Comparison of ENCODE assay signal across 8 cellular contexts in genomic region chr10:17643755-17644484, GRCh38. TPM values are rescaled to one million over a fixed set of nuclear protein-coding genes. Genes with fewer than 3 reads are reported as not detected.
A peak's percentile ranks its signal among the peaks of the same experiment; 100 is the strongest.
DNase-seq lines count a peak whose midpoint lies in the region; ATAC-seq and TF ChIP-seq lines count a peak whose summit lies in the region.

Gene STAM (plus strand): TSS chr10:17644151. CDS start chr10:17644340, 189 bp downstream.

- peak within 1 kb of the TSS; percentile 98 for H3K27ac ChIP-seq in fibroblast of lung (ENCODE audit: insufficient read depth, low read length)
- peak within 1 kb of the TSS; percentile 96 for H3K27ac ChIP-seq in naive thymus-derived CD4-positive, alpha-beta T cell (ENCODE audit: low read depth, low read length)

- intact Hi-C loops in naive thymus-derived CD4-positive, alpha-beta T cell (cut with micrococcal nuclease): loop anchor here (1.0 to 10.0 kb wide), 21 partner anchors 25 to 1784 kb away; partner anchors contain the start of genes ARL5B (in 2 of the 2), HACD1 (in 2 of the 2), MINDY3 (in 2 of the 2) and RSU1 (in 2 of the 2)

- H3K36me3 Mint-ChIP-seq in naive thymus-derived CD4-positive, alpha-beta T cell: peaks cover 0 to 16% (median 3%) of the 10 kb centered on the region in 5 donors
- peaks cover 36 to 45% of the 10 kb centered on the region in 2 donors for H3K36me3 Mint-ChIP-seq in stimulated activated naive B cell treated with anti-CD40 and anti-IgM and Interleukin-4, amounts not matched to agents 10 μg/mL and 1 μg/mL and 100 μg/mL, for 72 hours

- peaks cover 61% of the 10 kb centered on the region for H3K79me2 ChIP-seq in fibroblast of lung (ENCODE audit: control insufficient read depth, insufficient read depth, low read length)

- peak within 1 kb of the TSS; percentile 95 to 99 (median 98) for H3K4me3 Mint-ChIP-seq in naive thymus-derived CD4-positive, alpha-beta T cell
- H3K4me3 Mint-ChIP-seq in stimulated activated naive B cell treated with anti-CD40 and anti-IgM and Interleukin-4, amounts not matched to agents 10 μg/mL and 1 μg/mL and 100 μg/mL, for 72 hours: peak within 1 kb of the TSS; percentile 95 to 96

- peak within 1 kb of the TSS; percentile 92 for H3K4me2 ChIP-seq in fibroblast of lung (ENCODE audit: extremely low read depth, insufficient read depth, low read length)

- peak; percentile 92 for DNase-seq in EL
- peak; percentile 70 for DNase-seq in H4 (ENCODE audit: low spot score)
- DNase-seq in LNCaP clone FGC (ENCODE audit: low read depth): peak; percentile 79
- DNase-seq in RPMI8226: peak; percentile 92
- DNase-seq in activated T-helper 1 cell treated with anti-CD3 and anti-CD28 coated beads, Interleukin-2, amount 50 U/mL, for 16 hours (ENCODE audit: low read depth in 1 of 2, low spot score in 1 of 2): peak; percentile 81 to 83
- DNase-seq in fibroblast of lung (ENCODE audit: low read depth in 2 of 2): peak; percentile 92 to 94
- DNase-seq in naive thymus-derived CD4-positive, alpha-beta T cell: peak; percentile 88 to 99 (median 94)
- DNase-seq in stimulated activated naive B cell treated with anti-CD40 and anti-IgM and Interleukin-4, amounts not matched to agents 10 μg/mL and 1 μg/mL and 100 μg/mL, for 72 hours: peak; percentile 89

- H4K20me1 ChIP-seq in fibroblast of lung (ENCODE audit: control insufficient read depth, extremely low read depth, insufficient read depth, low read length): no peaks in the 10 kb centered on the region

- H3K4me3 ChIP-seq in LNCaP clone FGC (ENCODE audit: low read depth, low read length) (peak within 1 kb of the TSS; percentile 98), fibroblast of lung (replicated peaks in 1 of 4; ENCODE audit: control extremely low read depth in 1 of 4, insufficient read depth in 1 of 4, low read depth in 3 of 4, low read length in 4 of 4) (peak within 1 kb of the TSS; percentile 82 to 100 (median 95))
- peak within 1 kb of the TSS; percentile 92 for H3K4me3 ChIP-seq in naive thymus-derived CD4-positive, alpha-beta T cell (ENCODE audit: low read length)

- peaks cover 33 to 71% (median 57%) of the 10 kb centered on the region in 7 donors for H3K4me1 Mint-ChIP-seq in naive thymus-derived CD4-positive, alpha-beta T cell
- H3K4me1 Mint-ChIP-seq in stimulated activated naive B cell treated with anti-CD40 and anti-IgM and Interleukin-4, amounts not matched to agents 10 μg/mL and 1 μg/mL and 100 μg/mL, for 72 hours: peaks cover 29 to 35% of the 10 kb centered on the region in 2 donors

- H3K4me1 ChIP-seq in fibroblast of lung (ENCODE audit: control insufficient read depth, extremely low read depth, insufficient read depth, low read length): peaks cover 3% of the 10 kb centered on the region
- peaks cover 17 to 35% of the 10 kb centered on the region in 2 donors for H3K4me1 ChIP-seq in naive thymus-derived CD4-positive, alpha-beta T cell (ENCODE audit: control insufficient read depth in 2 of 2, insufficient read depth in 2 of 2, low read length in 2 of 2)

- no peaks in the 10 kb centered on the region for H3K27me3 ChIP-seq in fibroblast of lung (ENCODE audit: control insufficient read depth, insufficient read depth, low read length)
- H3K27me3 ChIP-seq in naive thymus-derived CD4-positive, alpha-beta T cell (ENCODE audit: control insufficient read depth in 2 of 2, insufficient read depth in 2 of 2, low read length in 2 of 2): no peaks in the 10 kb centered on the region

- peak; percentile 95 for ATAC-seq in naive thymus-derived CD4-positive, alpha-beta T cell
- peak; percentile 82 for ATAC-seq in stimulated activated naive B cell treated with anti-CD40 and anti-IgM and Interleukin-4, amounts not matched to agents 10 μg/mL and 1 μg/mL and 100 μg/mL, for 72 hours (replicated peaks)

- H3K36me3 ChIP-seq in fibroblast of lung (ENCODE audit: control insufficient read depth, insufficient read depth, low read length): no peaks in the 10 kb centered on the region
- peaks cover 0 to 7% (median 0%) of the 10 kb centered on the region in 3 experiments for H3K36me3 ChIP-seq in naive thymus-derived CD4-positive, alpha-beta T cell (ENCODE audit: control insufficient read depth in 2 of 3, insufficient read depth in 3 of 3, low read length in 3 of 3)

- TF ChIP-seq CTCF in LNCaP clone FGC (IDR thresholded peaks at IDR 0.05; ENCODE audit: control insufficient read depth, extremely low read depth, insufficient read depth) (no peak), fibroblast of lung (conservative IDR thresholded peaks at IDR 0.05 in 1 of 2, IDR thresholded peaks at IDR 0.05 in 1 of 2; ENCODE audit: low read depth in 1 of 2, low read length in 2 of 2) (no peak)

- H3K9me3 ChIP-seq in fibroblast of lung (ENCODE audit: control insufficient read depth, insufficient read depth, low read depth, low read length): no peaks in the 10 kb centered on the region
- H3K9me3 ChIP-seq in naive thymus-derived CD4-positive, alpha-beta T cell (ENCODE audit: control insufficient read depth in 2 of 3, low read length in 3 of 3): no peaks in the 10 kb centered on the region

- peaks cover 0 to 3% (median 0%) of the 10 kb centered on the region in 5 donors for H3K27me3 Mint-ChIP-seq in naive thymus-derived CD4-positive, alpha-beta T cell
- no peaks in the 10 kb centered on the region for H3K27me3 Mint-ChIP-seq in stimulated activated naive B cell treated with anti-CD40 and anti-IgM and Interleukin-4, amounts not matched to agents 10 μg/mL and 1 μg/mL and 100 μg/mL, for 72 hours

- peak within 1 kb of the TSS; percentile 91 for H2AFZ ChIP-seq in fibroblast of lung (ENCODE audit: low read length)

- H3K9me3 Mint-ChIP-seq in naive thymus-derived CD4-positive, alpha-beta T cell: peaks cover 0 to 3% (median 0%) of the 10 kb centered on the region in 11 donors
- H3K9me3 Mint-ChIP-seq in stimulated activated naive B cell treated with anti-CD40 and anti-IgM and Interleukin-4, amounts not matched to agents 10 μg/mL and 1 μg/mL and 100 μg/mL, for 72 hours: peaks cover 4% of the 10 kb centered on the region in 2 donors

- CTCF ChIA-PET in naive thymus-derived CD4-positive, alpha-beta T cell (lab: Charles Lee): interaction anchor here (1.0 to 1.5 kb wide), 4 partner anchors 26 to 94 kb away, joined by 3 to 5 read pairs (median 3); no protein-coding TSS in a partner anchor

- peak within 1 kb of the TSS; percentile 93 for H3K9ac ChIP-seq in fibroblast of lung (ENCODE audit: insufficient read depth, low read length)

- POLR2A ChIA-PET in naive thymus-derived CD4-positive, alpha-beta T cell (lab: Charles Lee): interaction anchor here (0.7 to 2.2 kb wide), 16 partner anchors 9 to 1207 kb away, joined by 3 to 13 read pairs (median 4); partner anchors contain the start of genes HACD1, PTER, RSU1 and ST8SIA6

- H3K27ac Mint-ChIP-seq in naive thymus-derived CD4-positive, alpha-beta T cell: peak within 1 kb of the TSS; percentile 100
- peak within 1 kb of the TSS; percentile 100 for H3K27ac Mint-ChIP-seq in stimulated activated naive B cell treated with anti-CD40 and anti-IgM and Interleukin-4, amounts not matched to agents 10 μg/mL and 1 μg/mL and 100 μg/mL, for 72 hours

RNA-seq across cellular contexts. Expression of gene STAM, which starts in this region (rescaled TPM):
- total RNA-seq in H4 (2014; rRNA removed; shearing (Covaris generic)): 9.3 and 15.3 TPM in 2 replicates
- 21.6 and 27.9 TPM in 2 replicates for total RNA-seq in fibroblast of lung
- polyA plus RNA-seq in fibroblast of lung: 48.7 and 50.0 TPM in 2 replicates
- polyA plus RNA-seq in fibroblast of lung (2012): 19.4 and 20.2 TPM in 2 replicates
- polyA minus RNA-seq in fibroblast of lung (ENCODE audit: low replicate concordance): 16.3 and 20.1 TPM in 2 replicates
- 10 to 100 TPM; 18.3 to 25.4 (median 19.6) TPM for total RNA-seq in naive thymus-derived CD4-positive, alpha-beta T cell
- 10 to 100 TPM; 11.9 to 13.6 TPM for polyA plus RNA-seq in naive thymus-derived CD4-positive, alpha-beta T cell

Comparison
In these comparisons a context has a peak if more than half of its experiments do, and no peak if none do; other contexts are left out.
1. Peak in every context shown above with its lines: DNase-seq, ATAC-seq, H3K4me3 ChIP-seq and H3K27ac ChIP-seq.